In the genomic region with DNA sequence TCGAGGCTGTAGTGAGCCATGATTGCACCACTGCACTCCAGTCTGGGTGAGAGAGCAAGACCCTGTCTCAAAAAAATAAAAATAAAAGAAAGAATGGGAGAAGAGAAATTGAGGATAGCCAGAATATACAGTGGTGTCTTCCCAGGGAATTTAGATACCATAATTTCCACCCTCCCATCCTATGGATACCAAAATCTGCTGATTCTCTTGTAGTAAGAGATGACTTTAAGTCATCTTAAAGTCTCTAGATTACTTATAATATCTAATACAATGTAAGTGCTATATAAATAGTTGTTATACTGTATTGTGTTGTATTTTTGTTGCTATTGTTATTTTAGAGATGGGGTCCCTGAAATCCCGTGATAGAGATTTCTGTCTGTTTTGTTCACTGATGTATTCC, we compare ENCODE assay signal across 1 cellular context.
TF ChIP-seq lines count a peak whose summit lies in the region.

No MANE protein-coding gene starts in this region.

TF ChIP-seq in H1, 55 proteins besides CTCF, POLR2A, EP300 and RAD21:
- TF ChIP-seq CTBP2 (IDR thresholded peaks at IDR 0.05; ENCODE audit: borderline replicate concordance, insufficient read depth, insufficient read length, low read length) = no peak
